In genomic region chr11:95908826-95909225, GRCh38 we compare ENCODE assay signal across 27 cellular contexts. TPM values are rescaled to one million over a fixed set of nuclear protein-coding genes. Genes with fewer than 3 reads are reported as not detected.
A peak's percentile ranks its signal among the peaks of the same experiment; 100 is the strongest.
DNase-seq lines count a peak whose midpoint lies in the region; FAIRE-seq and TF ChIP-seq lines count a peak whose summit lies in the region.
"Had no signal": no experiment of that assay in that cellular context is flagged by ENCODE, and none has a peak within 500 bp of the region (broad histone marks: within the 10 kb centered on the region; RNA-seq: fewer than 3 reads in every experiment).

No MANE protein-coding gene starts in this region.

- H3K79me2 ChIP-seq in fibroblast of lung (ENCODE audit: control insufficient read depth, insufficient read depth, low read length) (peaks cover 54% of the 10 kb centered on the region), H9 (ENCODE audit: insufficient read depth, low read length) (peaks cover 2% of the 10 kb centered on the region; the same call in 1 of the 2 replicates)

- no peak overlapping the region for H3K9ac ChIP-seq in fibroblast of lung (ENCODE audit: insufficient read depth, low read length)
- H3K9ac ChIP-seq in kidney (ENCODE audit: low read length in 2 of 2) = no peak overlapping the region
- H3K9ac ChIP-seq in H9 (ENCODE audit: extremely low read depth, insufficient read length, low read length) = no peak overlapping the region
- H3K9ac ChIP-seq: BLaER1 treated with 17β-estradiol and CSF1 and Interleukin-3, amounts not matched to agents 10 nM and 100 nM; neural progenitor cell; SK-N-SH had no signal

- no peak overlapping the region for H2BK5ac ChIP-seq in H9 (ENCODE audit: insufficient read length, low read length)

- TF ChIP-seq CTCF in fibroblast of lung (conservative IDR thresholded peaks at IDR 0.05 in 1 of 2, IDR thresholded peaks at IDR 0.05 in 1 of 2; ENCODE audit: low read depth in 1 of 2, low read length in 2 of 2) = no peak
- no peak for TF ChIP-seq CTCF in osteocyte (IDR thresholded peaks at IDR 0.05)
- no peak for TF ChIP-seq CTCF in kidney (IDR thresholded peaks at IDR 0.05; ENCODE audit: borderline replicate concordance, extremely low read depth, insufficient read depth)
- no peak for TF ChIP-seq CTCF in H9 (conservative IDR thresholded peaks at IDR 0.05)

- H3K36me3 ChIP-seq in fibroblast of lung (ENCODE audit: control insufficient read depth, insufficient read depth, low read length) (no peaks in the 10 kb centered on the region), kidney (ENCODE audit: control insufficient read depth in 1 of 2, insufficient read depth in 2 of 2, low read length in 2 of 2) (no peaks in the 10 kb centered on the region)
- H3K36me3 ChIP-seq: lower lobe of right lung, neural progenitor cell, stomach, upper lobe of left lung had no signal

- H3K4ac ChIP-seq in H9 (ENCODE audit: low read depth, low read length) = no peak overlapping the region

- H3K27ac Mint-ChIP-seq in osteocyte (ENCODE audit: unreplicated experiment) (peak overlapping the region; percentile 61), H9 (no peak overlapping the region)
- H3K27ac Mint-ChIP-seq: activated CD4-positive, alpha-beta T cell treated with anti-CD3 and anti-CD28 coated beads, Interleukin-2, amount 10 ng/mL, durations not matched to agents 7 days and 5 days; activated naive CD4-positive, alpha-beta T cell treated with anti-CD3 and anti-CD28 coated beads, Interleukin-2, amount 10 ng/mL, durations not matched to agents 7 days and 5 days; activated T-helper 1 cell treated with anti-CD3 and anti-CD28 coated beads, Interleukin-12 subunit alpha, Interleukin-12 subunit beta, Interleukin-2, Interleukin-4 antibody, amounts not matched to agents 30 ng/mL and 10 ng/mL and 1 ng/mL, durations not matched to agents 14 hours and 24 hours and 36 hours; neural progenitor cell; T-helper 2 cell treated with Interferon-gamma antibody and Interleukin-4, amounts not matched to agents 5 μg/mL and 100 μg/mL, for 36 hours had no signal

- no peaks in the 10 kb centered on the region for H3K23me2 ChIP-seq in H9 (ENCODE audit: insufficient read length, low read depth, low read length, poor library complexity, severe bottlenecking)

- H3K9me3 Mint-ChIP-seq in osteocyte (ENCODE audit: unreplicated experiment) (peaks cover 8% of the 10 kb centered on the region), H9 (no peaks in the 10 kb centered on the region)
- H3K9me3 Mint-ChIP-seq: activated CD4-positive, alpha-beta T cell treated with anti-CD3 and anti-CD28 coated beads, Interleukin-2, amount 10 ng/mL, durations not matched to agents 7 days and 5 days; activated naive CD4-positive, alpha-beta T cell treated with anti-CD3 and anti-CD28 coated beads, Interleukin-2, amount 10 ng/mL, durations not matched to agents 7 days and 5 days; activated T-helper 1 cell treated with anti-CD3 and anti-CD28 coated beads, Interleukin-12 subunit alpha, Interleukin-12 subunit beta, Interleukin-2, Interleukin-4 antibody, amounts not matched to agents 30 ng/mL and 10 ng/mL and 1 ng/mL, durations not matched to agents 14 hours and 24 hours and 36 hours; T-helper 2 cell treated with Interferon-gamma antibody and Interleukin-4, amounts not matched to agents 5 μg/mL and 100 μg/mL, for 36 hours had no signal

- DNase-seq in AG20443 (ENCODE audit: low spot score) (peak; percentile 11), fibroblast of lung (ENCODE audit: low read depth in 2 of 2) (peak; percentile 37 to 57), osteocyte (ENCODE audit: extremely low spot score, unreplicated experiment) (no peak), kidney (no peak), H9 (no peak), NCI-H748 (lab: John Stamatoyannopoulos, UW; ENCODE audit: unreplicated experiment) (no peak)
- DNase-seq in activated CD8-positive, alpha-beta memory T cell treated with anti-CD3 and anti-CD28 coated beads for 24 hours = no peak
- DNase-seq: ACHN; activated CD4-positive, alpha-beta T cell treated with anti-CD3 and anti-CD28 coated beads, Interleukin-2, amount 10 ng/mL, durations not matched to agents 7 days and 5 days; activated naive CD4-positive, alpha-beta T cell treated with anti-CD3 and anti-CD28 coated beads, Interleukin-2, amount 10 ng/mL, durations not matched to agents 7 days and 5 days; amygdala; Caco-2; effector CD8-positive, alpha-beta T cell; erythroblast; lower lobe of right lung; MM.1S; NCI-H1417 treated with DMSO at 0.1 percent for 48 hours; NCI-H82; SK-N-SH; stomach; upper lobe of left lung had no signal

- H2AFZ ChIP-seq in fibroblast of lung (ENCODE audit: low read length) = no peak overlapping the region
- no peak overlapping the region for H2AFZ ChIP-seq in H9 (ENCODE audit: low read length)
- H2AFZ ChIP-seq: neural progenitor cell had no signal

- H3K36me3 Mint-ChIP-seq in osteocyte (ENCODE audit: unreplicated experiment) (peaks cover 11% of the 10 kb centered on the region), H9 (ENCODE audit: insufficient read depth in 1 of 3, low read depth in 3 of 3) (no peaks in the 10 kb centered on the region)
- H3K36me3 Mint-ChIP-seq: activated naive CD4-positive, alpha-beta T cell treated with anti-CD3 and anti-CD28 coated beads, Interleukin-2, amount 10 ng/mL, durations not matched to agents 7 days and 5 days had no signal

- H4K91ac ChIP-seq in H9 (ENCODE audit: insufficient read length, low read depth, low read length) = no peak overlapping the region

- no peak overlapping the region for H2BK12ac ChIP-seq in H9 (ENCODE audit: insufficient read length, low read depth, low read length)

- H3K4me3 ChIP-seq in fibroblast of lung (replicated peaks in 1 of 4; ENCODE audit: control extremely low read depth in 1 of 4, insufficient read depth in 1 of 4, low read depth in 3 of 4, low read length in 4 of 4) (no peak overlapping the region), kidney (ENCODE audit: low read length in 2 of 2) (no peak overlapping the region)
- H3K4me3 ChIP-seq: BLaER1 treated with 17β-estradiol and CSF1 and Interleukin-3, amounts not matched to agents 10 nM and 100 nM; K562; lower lobe of right lung; neural progenitor cell; stomach; upper lobe of left lung had no signal

- peaks cover 2% of the 10 kb centered on the region for H3K79me1 ChIP-seq in H9 (ENCODE audit: insufficient read depth, low read depth, low read length, poor library complexity, severe bottlenecking)

- no peak overlapping the region for H3K56ac ChIP-seq in H9 (ENCODE audit: insufficient read length, low read depth, low read length)

- H3K27ac ChIP-seq in angular gyrus (ENCODE audit: low read depth, low read length) (peak overlapping the region; percentile 57), fibroblast of lung (ENCODE audit: insufficient read depth, low read length) (no peak overlapping the region), kidney (ENCODE audit: low read depth in 2 of 2, low read length in 2 of 2) (no peak overlapping the region), H9 (ENCODE audit: insufficient read length, low read depth, low read length) (no peak overlapping the region)
- H3K27ac ChIP-seq: BLaER1 treated with 17β-estradiol and CSF1 and Interleukin-3, amounts not matched to agents 10 nM and 100 nM; lower lobe of right lung; neural progenitor cell; stomach; upper lobe of left lung had no signal

- no peak overlapping the region for H2BK20ac ChIP-seq in H9 (ENCODE audit: low read depth, low read length, poor library complexity, severe bottlenecking)

- no peak overlapping the region for H2BK15ac ChIP-seq in H9 (ENCODE audit: low read depth, low read length)

- no peak for FAIRE-seq in kidney (lab: Jason Lieb, UNC)
- FAIRE-seq: K562 had no signal

- intact Hi-C loops in kidney (cut with DNase I) = no loop called here

- H3K14ac ChIP-seq in H9 (ENCODE audit: insufficient read depth, low read length) = no peak overlapping the region

- H4K20me1 ChIP-seq in fibroblast of lung (ENCODE audit: control insufficient read depth, extremely low read depth, insufficient read depth, low read length) (no peaks in the 10 kb centered on the region), H9 (ENCODE audit: control insufficient read depth, insufficient read depth, insufficient read length) (no peaks in the 10 kb centered on the region)

- no peaks in the 10 kb centered on the region for H3K27me3 Mint-ChIP-seq in osteocyte (ENCODE audit: unreplicated experiment)
- no peaks in the 10 kb centered on the region for H3K27me3 Mint-ChIP-seq in H9 (ENCODE audit: low read depth)
- H3K27me3 Mint-ChIP-seq: activated CD4-positive, alpha-beta T cell treated with anti-CD3 and anti-CD28 coated beads, Interleukin-2, amount 10 ng/mL, durations not matched to agents 7 days and 5 days; activated naive CD4-positive, alpha-beta T cell treated with anti-CD3 and anti-CD28 coated beads, Interleukin-2, amount 10 ng/mL, durations not matched to agents 7 days and 5 days had no signal

- no peak overlapping the region for H2BK120ac ChIP-seq in H9 (ENCODE audit: low read depth, low read length, poor library complexity, severe bottlenecking)

- H3K4me2 ChIP-seq in fibroblast of lung (ENCODE audit: extremely low read depth, insufficient read depth, low read length) (no peak overlapping the region), H9 (ENCODE audit: insufficient read depth, insufficient read length, low read length) (no peak overlapping the region)
- H3K4me2 ChIP-seq: BLaER1 treated with 17β-estradiol and CSF1 and Interleukin-3, amounts not matched to agents 10 nM and 100 nM; neural progenitor cell; SK-N-SH had no signal

- H3K9me3 ChIP-seq in fibroblast of lung (ENCODE audit: control insufficient read depth, insufficient read depth, low read depth, low read length) = no peaks in the 10 kb centered on the region
- no peaks in the 10 kb centered on the region for H3K9me3 ChIP-seq in kidney (ENCODE audit: control insufficient read depth in 1 of 2, low read length in 2 of 2)
- no peaks in the 10 kb centered on the region for H3K9me3 ChIP-seq in H9 (ENCODE audit: control insufficient read depth, low read depth, low read length)
- H3K9me3 ChIP-seq: Caco-2, lower lobe of right lung, SK-N-SH, stomach, upper lobe of left lung had no signal

- H3T11ph ChIP-seq in H9 (ENCODE audit: low read length) = no peak overlapping the region

- no peak overlapping the region for H3K4me3 Mint-ChIP-seq in osteocyte (ENCODE audit: unreplicated experiment)
- H3K4me3 Mint-ChIP-seq in H9 = no peak overlapping the region
- H3K4me3 Mint-ChIP-seq: activated CD4-positive, alpha-beta T cell treated with anti-CD3 and anti-CD28 coated beads, Interleukin-2, amount 10 ng/mL, durations not matched to agents 7 days and 5 days; activated naive CD4-positive, alpha-beta T cell treated with anti-CD3 and anti-CD28 coated beads, Interleukin-2, amount 10 ng/mL, durations not matched to agents 7 days and 5 days; activated T-helper 1 cell treated with anti-CD3 and anti-CD28 coated beads, Interleukin-12 subunit alpha, Interleukin-12 subunit beta, Interleukin-2, Interleukin-4 antibody, amounts not matched to agents 30 ng/mL and 10 ng/mL and 1 ng/mL, durations not matched to agents 14 hours and 24 hours and 36 hours; neural progenitor cell; T-helper 2 cell treated with Interferon-gamma antibody and Interleukin-4, amounts not matched to agents 5 μg/mL and 100 μg/mL, for 36 hours had no signal

- H3K4me1 Mint-ChIP-seq in osteocyte (ENCODE audit: unreplicated experiment) (peaks cover 32% of the 10 kb centered on the region), H9 (peaks cover 0 to 15% of the 10 kb centered on the region in 2 experiments; a peak in 2 of 4 replicates)
- H3K4me1 Mint-ChIP-seq: activated naive CD4-positive, alpha-beta T cell treated with anti-CD3 and anti-CD28 coated beads, Interleukin-2, amount 10 ng/mL, durations not matched to agents 7 days and 5 days; neural progenitor cell had no signal

- no peak overlapping the region for H4K8ac ChIP-seq in H9 (replicated peaks; ENCODE audit: insufficient read length, low read depth, low read length)

- H3K23ac ChIP-seq in H9 (ENCODE audit: insufficient read length, low read depth, low read length) = no peak overlapping the region

- H3K4me1 ChIP-seq in fibroblast of lung (ENCODE audit: control insufficient read depth, extremely low read depth, insufficient read depth, low read length) (peaks cover 6% of the 10 kb centered on the region), kidney (ENCODE audit: control insufficient read depth in 1 of 2, insufficient read depth in 1 of 2, low read depth in 1 of 2, low read length in 2 of 2) (no peaks in the 10 kb centered on the region), H9 (ENCODE audit: insufficient read depth, low read length) (no peaks in the 10 kb centered on the region; the same call in 1 of the 2 replicates)
- H3K4me1 ChIP-seq: lower lobe of right lung had no signal

- no peak overlapping the region for H4K5ac ChIP-seq in H9 (ENCODE audit: insufficient read length, low read depth, low read length)

- no peak overlapping the region for H2AK5ac ChIP-seq in H9 (ENCODE audit: insufficient read length, low read length)

- H3K27me3 ChIP-seq in fibroblast of lung (ENCODE audit: control insufficient read depth, insufficient read depth, low read length) (no peaks in the 10 kb centered on the region), H9 (ENCODE audit: insufficient read depth, low read length) (no peaks in the 10 kb centered on the region)
- H3K27me3 ChIP-seq: BLaER1 treated with 17β-estradiol and CSF1 and Interleukin-3, amounts not matched to agents 10 nM and 100 nM; neural progenitor cell; stomach; upper lobe of left lung had no signal

- no peak overlapping the region for H3K18ac ChIP-seq in H9 (ENCODE audit: insufficient read length, low read depth, low read length)

RNA-seq across cellular contexts. Expression of gene MTMR2, which starts 15.1 kb away (rescaled TPM):
- total RNA-seq in fibroblast of lung (25.4 and 29.2 TPM in 2 replicates), osteocyte (41.1 and 43.1 TPM in 2 replicates), kidney (37.4 TPM), H9 (2021) (55.0 and 59.0 TPM in 2 replicates)
- polyA plus RNA-seq in fibroblast of lung (39.0 and 48.2 TPM in 2 replicates), kidney (ENCODE audit: insufficient read depth, low read depth, low replicate concordance) (17.4 TPM)
- 33.9 and 36.6 TPM in 2 replicates for polyA plus RNA-seq in fibroblast of lung (2012)
- 10.4 and 11.9 TPM in 2 replicates for polyA minus RNA-seq in fibroblast of lung (ENCODE audit: low replicate concordance)

Comparison
In these comparisons a context has a peak if more than half of its experiments do, and no peak if none do; other contexts are left out.
1. DNase-seq: peak in AG20443 (single experiment) and fibroblast of lung (2 of 2); none in osteocyte (single experiment), kidney (single experiment), H9 (single experiment), activated CD8-positive, alpha-beta memory T cell treated with anti-CD3 and anti-CD28 coated beads for 24 hours (single experiment) and NCI-H748 (single experiment).